Comparison of ENCODE assay signal across 3 cellular contexts in genomic region chr4:8913858-8914460, GRCh38.
TF ChIP-seq lines count a peak whose summit lies in the region.

No MANE protein-coding gene starts in this region.

TF ChIP-seq in SK-N-SH, 30 proteins besides CTCF, POLR2A, EP300 and RAD21:
- no peak for TF ChIP-seq RCOR1 (IDR thresholded peaks at IDR 0.05; ENCODE audit: low read length)
- TF ChIP-seq FOSL2 (IDR thresholded peaks at IDR 0.05; ENCODE audit: borderline replicate concordance, low read depth), result no peak
- no peak for TF ChIP-seq JUND (IDR thresholded peaks at IDR 0.05)
- TF ChIP-seq GATA2 (CRISPR knock-in tag; IDR thresholded peaks at IDR 0.05), result no peak
- TF ChIP-seq GABPA (IDR thresholded peaks at IDR 0.05; ENCODE audit: low read depth), result no peak
- TF ChIP-seq EZH2phosphoT487 (IDR thresholded peaks at IDR 0.05; ENCODE audit: borderline replicate concordance, low read depth), result no peak
- no peak for TF ChIP-seq YY1 (IDR thresholded peaks at IDR 0.05; ENCODE audit: low read depth)
- no peak for TF ChIP-seq TAF1 (IDR thresholded peaks at IDR 0.05; ENCODE audit: borderline replicate concordance, low read depth, low read length)
- TF ChIP-seq RXRA (IDR thresholded peaks at IDR 0.05; ENCODE audit: borderline replicate concordance, low read depth), result no peak
- TF ChIP-seq RFX5 (IDR thresholded peaks at IDR 0.05; ENCODE audit: low read length), result no peak
- TF ChIP-seq ELF1 (IDR thresholded peaks at IDR 0.05), result no peak

TF ChIP-seq in SK-N-SH treated with all-trans-retinoic acid at 6 μM for 48 hours, 23 proteins besides CTCF, POLR2A, EP300 and RAD21:
- TF ChIP-seq PPARA (CRISPR knock-in tag; IDR thresholded peaks at IDR 0.05; ENCODE audit: borderline replicate concordance) (no peak), CSDC2 (CRISPR knock-in tag; IDR thresholded peaks at IDR 0.05) (no peak), RARB (CRISPR knock-in tag; IDR thresholded peaks at IDR 0.05) (no peak)
TF ChIP-seq in SK-N-SH treated with all-trans-retinoic acid at 6 μM for 48 hours: peak in this region for 0.

TF ChIP-seq in H1, 55 proteins besides CTCF, POLR2A, EP300 and RAD21:
- no peak for TF ChIP-seq BACH1 (IDR thresholded peaks at IDR 0.05; ENCODE audit: low read length)
- no peak for TF ChIP-seq SP1 (IDR thresholded peaks at IDR 0.05; ENCODE audit: low read depth, low read length)
- TF ChIP-seq ZNF274 (IDR thresholded peaks at IDR 0.05; ENCODE audit: borderline replicate concordance, extremely low read depth, low read length), result no peak
- no peak for TF ChIP-seq KDM5A (IDR thresholded peaks at IDR 0.05; ENCODE audit: low read length)
- no peak for TF ChIP-seq TAF1 (IDR thresholded peaks at IDR 0.05; ENCODE audit: low read depth, low read length)
- no peak for TF ChIP-seq FOSL1 (IDR thresholded peaks at IDR 0.05; ENCODE audit: insufficient read depth, low read depth, low read length)
